Comparison of ENCODE assay signal across 14 cellular contexts in genomic region chr20:42577193-42577592, GRCh38.
"Had no signal": no experiment of that assay in that cellular context is flagged by ENCODE, and none has a peak within 500 bp of the region (broad histone marks: within the 10 kb centered on the region; RNA-seq: fewer than 3 reads in every experiment).

No MANE protein-coding gene starts in this region.

- H3K27ac ChIP-seq: foreskin keratinocyte, ovary, right atrium auricular region, sigmoid colon, testis, tibial nerve, upper lobe of right lung, vagina had no signal

- H3K36me3 Mint-ChIP-seq: natural killer cell had no signal

- H3K27ac Mint-ChIP-seq: dendritic cell treated with granulocyte-macrophage colony-stimulating factor and Interleukin-4, amounts not matched to agents 40 ng/mL and 50 ng/mL, for 4 days; natural killer cell had no signal

- H3K4me1 ChIP-seq: foreskin keratinocyte, right atrium auricular region, sigmoid colon, testis, tibial nerve, upper lobe of right lung, vagina had no signal

- H3K4me3 Mint-ChIP-seq: dendritic cell treated with granulocyte-macrophage colony-stimulating factor and Interleukin-4, amounts not matched to agents 40 ng/mL and 50 ng/mL, for 4 days; natural killer cell; neural crest cell had no signal

- H3K4me3 ChIP-seq: ovary, right atrium auricular region, sigmoid colon, skin epidermis, testis, tibial nerve, upper lobe of right lung, vagina had no signal

- H3K27me3 Mint-ChIP-seq: dendritic cell treated with granulocyte-macrophage colony-stimulating factor and Interleukin-4, amounts not matched to agents 40 ng/mL and 50 ng/mL, for 4 days had no signal

- H3K27me3 ChIP-seq: foreskin keratinocyte, ovary, right atrium auricular region, sigmoid colon, testis, tibial nerve, upper lobe of right lung, vagina had no signal

- H3K9me3 ChIP-seq: ovary, sigmoid colon, testis, upper lobe of right lung, vagina had no signal

- H3K4me1 Mint-ChIP-seq: natural killer cell, neural crest cell had no signal

- DNase-seq: erythroblast; foreskin keratinocyte; natural killer cell; ovary; sigmoid colon; stimulated activated naive CD4-positive, alpha-beta T cell treated with Interleukin-2 at 50 U/mL for 16 hours; upper lobe of right lung had no signal

- H3K36me3 ChIP-seq: ovary, right atrium auricular region, sigmoid colon, tibial nerve, upper lobe of right lung, vagina had no signal
